ENCODE assay signal across 13 cellular contexts in the genomic region with DNA sequence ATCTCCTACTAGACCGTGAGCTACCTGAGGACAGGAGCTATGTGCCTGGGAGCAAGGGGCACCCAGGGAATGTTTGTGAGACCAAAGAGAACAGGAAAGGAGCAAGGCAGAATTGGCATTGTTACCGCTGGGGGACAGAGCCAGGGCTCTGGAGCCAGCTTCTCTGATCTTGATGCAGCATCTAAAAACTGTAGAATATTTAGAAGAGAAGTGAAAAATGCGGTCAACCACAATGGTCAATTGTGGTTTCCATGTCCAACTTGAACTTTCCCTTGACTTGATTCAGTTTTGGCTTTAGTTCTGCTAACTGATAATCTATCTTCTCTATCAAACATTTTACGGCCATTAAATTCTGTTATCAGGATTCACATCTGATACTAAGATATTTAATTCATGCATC.
A peak's percentile ranks its signal among the peaks of the same experiment; 100 is the strongest.
DNase-seq lines count a peak whose midpoint lies in the region; ATAC-seq, FAIRE-seq and TF ChIP-seq lines count a peak whose summit lies in the region.
"Had no signal": no experiment of that assay in that cellular context is flagged by ENCODE, and none has a peak within 500 bp of the region (broad histone marks: within the 10 kb centered on the region; RNA-seq: fewer than 3 reads in every experiment).

No MANE protein-coding gene starts in this region.

- FAIRE-seq in GM12892 (lab: Jason Lieb, UNC), result peak; percentile 51
- FAIRE-seq: G401.6 had no signal

- no peak for TF ChIP-seq POLR2A in GM12892 (IDR thresholded peaks at IDR 0.05; ENCODE audit: low read depth, low read length)

- no peak for DNase-seq in GM12892 (ENCODE audit: insufficient read length)
- no peak for DNase-seq in HuH-7.5 (ENCODE audit: low spot score)
- DNase-seq in GM19240 (ENCODE audit: insufficient read length, low spot score), result no peak
- DNase-seq in inferior parietal cortex (ENCODE audit: extremely low spot score), result no peak
- DNase-seq in NCI-H2081 treated with DMSO at 0.1 percent for 48 hours (lab: John Stamatoyannopoulos, UW), result no peak
- DNase-seq: activated CD4-positive, CD25-positive, alpha-beta regulatory T cell treated with anti-CD3 and anti-CD28 coated beads, Interleukin-2, amount 50 U/mL, for 72 hours; activated effector memory CD4-positive, alpha-beta T cell treated with anti-CD3 and anti-CD28 coated beads, Interleukin-2, amount 50 U/mL, for 16 hours; cerebellar nuclear complex; esophagus squamous epithelium had no signal

- peak; percentile 90 for ATAC-seq in GM19438 (IDR thresholded peaks at IDR 0.05; ENCODE audit: low read depth, unreplicated experiment)
- ATAC-seq in HG02763 (IDR thresholded peaks at IDR 0.05; ENCODE audit: unreplicated experiment), result peak; percentile 62
- peak; percentile 73 for ATAC-seq in HG03571 (IDR thresholded peaks at IDR 0.05; ENCODE audit: unreplicated experiment)
